ENCODE assay signal across 8 cellular contexts in genomic region chr6:10403385-10404106, GRCh38. TPM values are rescaled to one million over a fixed set of nuclear protein-coding genes. Genes with fewer than 3 reads are reported as not detected.
DNase-seq lines count a peak whose midpoint lies in the region; ATAC-seq and TF ChIP-seq lines count a peak whose summit lies in the region.

No MANE protein-coding gene starts in this region.

- H3K36me3 ChIP-seq in adrenal gland (replicated peaks in 1 of 2) (no peaks in the 10 kb centered on the region), transverse colon (no peaks in the 10 kb centered on the region)

- DNase-seq in EH (ENCODE audit: low read depth), result peak; percentile 91
- no peak for DNase-seq in adrenal gland
- peak; percentile 87 for DNase-seq in kidney tubule cell (ENCODE audit: low spot score)
- no peak for DNase-seq in transverse colon
- no peak for DNase-seq in middle frontal gyrus (ENCODE audit: extremely low spot score, low spot score)
- DNase-seq in activated effector memory CD4-positive, alpha-beta T cell treated with anti-CD3 and anti-CD28 coated beads, Interleukin-2, amount 50 U/mL, for 16 hours, result no peak

- intact Hi-C loops in adrenal gland (cut with DNase I) (no loop called here), transverse colon (cut with DNase I; ENCODE audit: low total_unique reads) (no loop called here)

- in situ Hi-C loops in transverse colon (cut with MboI; ENCODE audit: low pct_ligation_motif_present in 1 of 4, low pct_unique_long_range_greater_than_20kb in 1 of 4, low sequenced_read_pairs in 3 of 4), result loop anchor here in 1 of 4 donors (25.0 kb wide), 1 partner anchor 366 kb away; no protein-coding TSS in a partner anchor

- ATAC-seq in GM21423 (IDR thresholded peaks at IDR 0.05; ENCODE audit: unreplicated experiment), result peak; percentile 13
- peak; percentile 14 for ATAC-seq in HG03575 (IDR thresholded peaks at IDR 0.05; ENCODE audit: extremely low read depth, insufficient number of reproducible peaks, low FRiP score, unreplicated experiment)

- no peaks in the 10 kb centered on the region for H3K9me3 ChIP-seq in adrenal gland (replicated peaks in 1 of 3)
- no peaks in the 10 kb centered on the region for H3K9me3 ChIP-seq in transverse colon

- H3K4me3 ChIP-seq in adrenal gland (peak overlapping the region in 3 of 4 donors; percentile 15 to 60 (median 30)), transverse colon (peak overlapping the region; percentile 40 to 61 (median 51))

- TF ChIP-seq POLR2A in adrenal gland (IDR thresholded peaks at IDR 0.05) (no peak), transverse colon (IDR thresholded peaks at IDR 0.05) (no peak)

- peak overlapping the region in 2 of 5 donors; percentile 52 to 66 for H3K27ac ChIP-seq in adrenal gland
- peak overlapping the region in 3 of 4 donors; percentile 3 to 44 (median 44) for H3K27ac ChIP-seq in transverse colon

- TF ChIP-seq CTCF in adrenal gland (IDR thresholded peaks at IDR 0.05) (peak in 2 of 6 experiments; percentile 12 to 26), transverse colon (IDR thresholded peaks at IDR 0.05) (peak in 1 of 5 experiments; percentile 15)

- no peak for TF ChIP-seq EP300 in transverse colon (IDR thresholded peaks at IDR 0.05; ENCODE audit: low read depth)

- H3K27me3 ChIP-seq in adrenal gland (peaks cover 25% of the 10 kb centered on the region), transverse colon (peaks cover 89% of the 10 kb centered on the region)

- H3K4me1 ChIP-seq in adrenal gland (replicated peaks in 1 of 2) (peaks cover 5 to 15% of the 10 kb centered on the region in 2 donors), transverse colon (peaks cover 8 to 15% (median 11%) of the 10 kb centered on the region in 4 donors)

- WGBS in adrenal gland, 4 donors, result 4 to 6% (median 6%) methylated on average over 13 to 16 of the region's 16 CpGs
- 6 to 10% methylated on average over 4 to 16 of the region's 16 CpGs for WGBS in transverse colon (ENCODE audit: low coverage in 1 of 2), 2 donors

RNA-seq across cellular contexts. Expression of gene TFAP2A, which starts 11.3 kb away (rescaled TPM):
- total RNA-seq in adrenal gland (under 1 TPM in 6 of 8 donors, not detected in 2; 0.23 to 0.84 (median 0.60) TPM), transverse colon (not detected)
- under 1 TPM; 0.18 to 0.72 (median 0.30) TPM for polyA plus RNA-seq in adrenal gland

Comparison
In these comparisons a context has a peak if more than half of its experiments do, and no peak if none do; other contexts are left out.
1. DNase-seq: peak in EH (single experiment) and kidney tubule cell (single experiment); none in adrenal gland (0 of 7), transverse colon (single experiment), middle frontal gyrus (single experiment) and activated effector memory CD4-positive, alpha-beta T cell treated with anti-CD3 and anti-CD28 coated beads, Interleukin-2, amount 50 U/mL, for 16 hours (single experiment).